In the genomic region with DNA sequence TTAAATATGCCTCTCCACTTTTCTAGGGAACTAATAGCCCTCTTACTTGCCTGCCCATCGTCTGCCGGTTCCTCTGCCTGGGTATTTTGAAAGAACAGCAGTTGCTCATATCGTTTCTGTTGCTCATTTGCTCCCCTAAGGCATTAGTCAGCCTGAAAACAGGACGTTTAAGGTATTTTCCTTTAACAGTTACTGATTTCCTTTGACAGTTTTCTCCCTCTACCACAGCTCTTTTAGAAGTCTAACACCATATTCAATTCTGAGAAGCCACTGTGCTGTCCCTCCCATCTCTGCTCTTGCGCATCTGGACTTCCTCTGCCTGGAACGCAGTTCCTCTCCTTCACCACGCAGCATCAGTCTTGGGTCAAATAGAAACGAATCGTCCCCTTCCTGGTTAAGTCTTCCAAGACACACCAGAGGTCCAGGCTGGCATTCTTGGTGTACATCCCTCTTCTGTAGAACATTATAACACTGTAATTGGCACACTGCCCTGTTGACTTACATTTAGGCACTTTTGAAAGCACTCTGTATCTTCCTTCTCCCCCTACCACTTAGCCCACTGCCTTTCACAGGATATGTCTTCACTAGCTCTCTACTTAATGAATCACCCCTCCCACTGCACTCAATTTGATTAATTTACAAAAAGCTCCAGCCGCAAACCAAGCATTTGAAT, we compare ENCODE assay signal across 8 cellular contexts.
DNase-seq lines count a peak whose midpoint lies in the region; ATAC-seq and TF ChIP-seq lines count a peak whose summit lies in the region.

No MANE protein-coding gene starts in this region.

- intact Hi-C loops in activated B cell treated with CpG ODN at 0.5 μM for 24 hours (cut with micrococcal nuclease): loop anchor here (1.0 to 5.0 kb wide), 3 partner anchors 9 to 417 kb away; a partner anchor contains a TSS
- intact Hi-C loops in lower leg skin (cut with DNase I; ENCODE audit: low total_unique reads): no loop called here

- peak overlapping the region; percentile 87 for H3K4me3 Mint-ChIP-seq in activated B cell treated with CpG ODN at 0.5 μM for 24 hours

- CTCF ChIA-PET in activated B cell treated with CpG ODN at 0.5 μM for 24 hours (lab: Charles Lee): interaction anchor here (1.4 to 1.8 kb wide), 2 partner anchors 9 to 85 kb away, joined by 4 to 8 read pairs; no protein-coding TSS in a partner anchor

- H3K27ac Mint-ChIP-seq in activated B cell treated with CpG ODN at 0.5 μM for 24 hours: peak overlapping the region; percentile 98

- no peak for TF ChIP-seq CTCF in activated B cell treated with CpG ODN at 0.5 μM for 24 hours (IDR thresholded peaks at IDR 0.05)
- TF ChIP-seq CTCF in cardiac fibroblast (IDR thresholded peaks at IDR 0.05; ENCODE audit: low read depth, low read length): peak; percentile 42
- TF ChIP-seq CTCF in lower leg skin (IDR thresholded peaks at IDR 0.05): no peak

- DNase-seq in DMS79 treated with DMSO at 0.1 percent for 48 hours (lab: John Stamatoyannopoulos, UW) (peak; percentile 90), activated B cell treated with CpG ODN at 0.5 μM for 24 hours (peak; percentile 35), cardiac fibroblast (ENCODE audit: low read depth in 2 of 2) (peak; percentile 86 to 90), lower leg skin (ENCODE audit: low spot score in 2 of 2) (peak; percentile 74 to 86), iPS-NIHi7 (ENCODE audit: extremely low spot score) (no peak)
- DNase-seq in Jurkat, Clone E6-1 (ENCODE audit: low read depth, low spot score): peak; percentile 91
- DNase-seq in stimulated activated CD8-positive, alpha-beta memory T cell treated with anti-CD3 and anti-CD28 coated beads, Interleukin-15, amount 100 ng/mL, for 48 hours (ENCODE audit: low read depth in 2 of 2): peak; percentile 59 to 65

- H3K4me1 Mint-ChIP-seq in activated B cell treated with CpG ODN at 0.5 μM for 24 hours: peaks cover 39% of the 10 kb centered on the region

- POLR2A ChIA-PET in activated B cell treated with CpG ODN at 0.5 μM for 24 hours (lab: Charles Lee): interaction anchor here (0.6 to 1.9 kb wide), 13 partner anchors 9 to 888 kb away, joined by 3 to 15 read pairs (median 4); a partner anchor contains a TSS

- ATAC-seq in GM21447 (IDR thresholded peaks at IDR 0.05; ENCODE audit: unreplicated experiment) (peak; percentile 92), activated B cell treated with CpG ODN at 0.5 μM for 24 hours (ENCODE audit: low read depth) (peak; percentile 94)

- 1% methylated on average over 10 of the region's 10 CpGs for WGBS in lower leg skin, 2 donors

- H3K4me3 ChIP-seq in Jurkat, Clone E6-1 (ENCODE audit: low read length): peak overlapping the region; percentile 42
- H3K4me3 ChIP-seq in cardiac fibroblast (replicated peaks in 1 of 2; ENCODE audit: low read depth in 2 of 2, low read length in 2 of 2): peak overlapping the region; percentile 20 to 49
- no peak overlapping the region for H3K4me3 ChIP-seq in lower leg skin (ENCODE audit: low read depth, poor library complexity, severe bottlenecking)

- H3K36me3 Mint-ChIP-seq in activated B cell treated with CpG ODN at 0.5 μM for 24 hours (ENCODE audit: low read depth): peaks cover 20% of the 10 kb centered on the region

- no peaks in the 10 kb centered on the region for H3K27me3 Mint-ChIP-seq in activated B cell treated with CpG ODN at 0.5 μM for 24 hours

- no peak for TF ChIP-seq POLR2A in lower leg skin (IDR thresholded peaks at IDR 0.05)

- peaks cover 3% of the 10 kb centered on the region for H3K9me3 Mint-ChIP-seq in activated B cell treated with CpG ODN at 0.5 μM for 24 hours
